In the genomic region with DNA sequence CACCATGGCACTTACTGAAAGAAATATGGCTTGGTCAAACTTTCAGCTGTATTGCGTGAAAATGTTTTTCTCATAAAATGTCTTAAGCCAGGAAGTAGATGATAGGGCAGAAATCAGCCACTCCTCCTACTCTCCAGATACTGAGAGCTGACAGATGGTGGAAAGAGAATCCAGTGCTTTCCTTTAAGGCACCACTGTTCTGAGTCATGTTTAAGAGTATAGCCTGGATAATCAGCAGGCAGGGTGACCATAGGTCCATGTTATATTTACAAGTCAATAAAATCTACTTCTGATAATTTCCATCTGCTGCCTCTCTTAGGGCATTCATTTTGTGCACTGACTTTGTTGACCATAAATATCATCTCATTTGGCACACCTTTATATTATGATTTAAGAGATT, we compare ENCODE assay signal across 24 cellular contexts. TPM values are rescaled to one million over a fixed set of nuclear protein-coding genes. Genes with fewer than 3 reads are reported as not detected.
A peak's percentile ranks its signal among the peaks of the same experiment; 100 is the strongest.
DNase-seq lines count a peak whose midpoint lies in the region; ATAC-seq and TF ChIP-seq lines count a peak whose summit lies in the region.
"Had no signal": no experiment of that assay in that cellular context is flagged by ENCODE, and none has a peak within 500 bp of the region (broad histone marks: within the 10 kb centered on the region; RNA-seq: fewer than 3 reads in every experiment).

No MANE protein-coding gene starts in this region.

- no peak overlapping the region for H3K4me3 Mint-ChIP-seq in activated naive CD4-positive, alpha-beta T cell treated with anti-CD3 and anti-CD28 coated beads for 36 hours
- H3K4me3 Mint-ChIP-seq: CD8-positive, alpha-beta memory T cell; H9; neural crest cell had no signal

- H3K4me1 Mint-ChIP-seq in activated naive CD4-positive, alpha-beta T cell treated with anti-CD3 and anti-CD28 coated beads for 36 hours (ENCODE audit: low read depth) = peaks cover 11% of the 10 kb centered on the region
- H3K4me1 Mint-ChIP-seq: H9, neural crest cell had no signal

- no peaks in the 10 kb centered on the region for H3K27me3 Mint-ChIP-seq in activated naive CD4-positive, alpha-beta T cell treated with anti-CD3 and anti-CD28 coated beads for 36 hours (ENCODE audit: low read depth)
- H3K27me3 Mint-ChIP-seq: CD8-positive, alpha-beta memory T cell had no signal

- H3K9me3 Mint-ChIP-seq in activated naive CD4-positive, alpha-beta T cell treated with anti-CD3 and anti-CD28 coated beads for 36 hours = no peaks in the 10 kb centered on the region
- H3K9me3 Mint-ChIP-seq in activated naive CD4-positive, alpha-beta T cell treated with anti-CD3 and anti-CD28 coated beads, Interleukin-2, amount 50 U/mL, for 72 hours = no peaks in the 10 kb centered on the region
- H3K9me3 Mint-ChIP-seq: CD8-positive, alpha-beta memory T cell; H9; neural crest cell had no signal

- no peak for ATAC-seq in activated naive CD4-positive, alpha-beta T cell treated with anti-CD3 and anti-CD28 coated beads, Interleukin-2, amount 50 U/mL, for 72 hours
- ATAC-seq in Panc1 (no peak), heart right ventricle (no peak)
- ATAC-seq: heart left ventricle, K562, pancreas had no signal

- H3K4me1 ChIP-seq in Panc1 (ENCODE audit: control insufficient read depth, insufficient read depth, low read length) (no peaks in the 10 kb centered on the region), hepatocyte (ENCODE audit: insufficient read depth) (peaks cover 4% of the 10 kb centered on the region), testis (peaks cover 11% of the 10 kb centered on the region), heart right ventricle (peaks cover 0 to 36% (median 18%) of the 10 kb centered on the region in 9 donors)

- TF ChIP-seq POLR2A in testis (IDR thresholded peaks at IDR 0.05) = no peak

- intact Hi-C loops in activated naive CD4-positive, alpha-beta T cell treated with anti-CD3 and anti-CD28 coated beads for 36 hours (cut with micrococcal nuclease) = no loop called here
- intact Hi-C loops in Panc1 (cut with micrococcal nuclease; ENCODE audit: unreplicated experiment) (no loop called here), testis (cut with DNase I; ENCODE audit: low total_unique reads) (no loop called here), heart right ventricle (cut with DNase I) (no loop called here)

- no peak overlapping the region for H3K4me3 ChIP-seq in Panc1 (ENCODE audit: low read depth in 2 of 2, low read length in 2 of 2)
- no peak overlapping the region for H3K4me3 ChIP-seq in hepatocyte
- H3K4me3 ChIP-seq in testis = no peak overlapping the region
- no peak overlapping the region for H3K4me3 ChIP-seq in heart right ventricle
- H3K4me3 ChIP-seq: heart left ventricle, K562, pancreas had no signal

- 71% methylated on average over 1 of the region's 1 CpG for WGBS in hepatocyte (ENCODE audit: low lambda C conversion rate, missing lambda C conversion rate)
- 50 to 71% methylated on average over 1 of the region's 1 CpG for WGBS in testis, 2 donors
- WGBS in heart right ventricle, 2 donors = 91 to 97% methylated on average over 1 of the region's 1 CpG

- H3K36me3 Mint-ChIP-seq in activated naive CD4-positive, alpha-beta T cell treated with anti-CD3 and anti-CD28 coated beads for 36 hours (ENCODE audit: low read depth) = peaks cover 62% of the 10 kb centered on the region
- H3K36me3 Mint-ChIP-seq in activated naive CD4-positive, alpha-beta T cell treated with anti-CD3 and anti-CD28 coated beads, Interleukin-2, amount 50 U/mL, for 72 hours = peaks cover 9 to 56% of the 10 kb centered on the region in 2 donors

- peak overlapping the region; percentile 41 for H3K27ac Mint-ChIP-seq in activated naive CD4-positive, alpha-beta T cell treated with anti-CD3 and anti-CD28 coated beads for 36 hours
- no peak overlapping the region for H3K27ac Mint-ChIP-seq in activated naive CD4-positive, alpha-beta T cell treated with anti-CD3 and anti-CD28 coated beads, Interleukin-2, amount 50 U/mL, for 72 hours
- H3K27ac Mint-ChIP-seq: H9 had no signal

- TF ChIP-seq CTCF in Panc1 (IDR thresholded peaks at IDR 0.05) (no peak), hepatocyte (IDR thresholded peaks at IDR 0.05; ENCODE audit: poor library complexity) (no peak), testis (IDR thresholded peaks at IDR 0.05) (no peak), heart right ventricle (IDR thresholded peaks at IDR 0.05) (no peak)

- no peak overlapping the region for H3K4me2 ChIP-seq in hepatocyte

- DNase-seq in activated naive CD4-positive, alpha-beta T cell treated with anti-CD3 and anti-CD28 coated beads for 36 hours = no peak
- no peak for DNase-seq in activated naive CD4-positive, alpha-beta T cell treated with anti-CD3 and anti-CD28 coated beads, Interleukin-2, amount 50 U/mL, for 72 hours (ENCODE audit: low spot score in 2 of 2)
- no peak for DNase-seq in Panc1 (ENCODE audit: low read depth, low spot score)
- no peak for DNase-seq in hepatocyte (ENCODE audit: low spot score)
- DNase-seq in testis = no peak
- no peak for DNase-seq in DMS79 treated with DMSO at 0.1 percent for 48 hours (lab: John Stamatoyannopoulos, UW)
- no peak for DNase-seq in heart right ventricle
- DNase-seq: activated naive CD4-positive, alpha-beta T cell treated with anti-CD3 and anti-CD28 coated beads, Interleukin-2, amount 50 U/mL, for 16 hours; AML-193; caudate nucleus; CD8-positive, alpha-beta memory T cell; cortex of kidney; effector memory CD4-positive, alpha-beta T cell; erythroblast; H9; heart left ventricle; NCI-H1092; NCI-H1694; pancreas; SIG-M5; stimulated activated naive CD4-positive, alpha-beta T cell treated with Interleukin-2 at 50 U/mL for 16 hours; T-helper 9 cell had no signal

- H3K79me2 ChIP-seq in hepatocyte = peaks cover 33% of the 10 kb centered on the region

- CTCF ChIA-PET in activated naive CD4-positive, alpha-beta T cell treated with anti-CD3 and anti-CD28 coated beads for 36 hours (lab: Charles Lee) = no interaction called here
- CTCF ChIA-PET in Panc1 (lab: Charles Lee) = no interaction called here

- H3K36me3 ChIP-seq in Panc1 (ENCODE audit: control insufficient read depth, insufficient read depth, low read length) (peaks cover 45% of the 10 kb centered on the region), hepatocyte (replicated peaks; ENCODE audit: insufficient read depth, low read depth) (peaks cover 4% of the 10 kb centered on the region), testis (ENCODE audit: low read depth, missing control alignments) (no peaks in the 10 kb centered on the region), heart right ventricle (peaks cover 0 to 100% (median 57%) of the 10 kb centered on the region in 9 donors)

- no peaks in the 10 kb centered on the region for H3K9me2 ChIP-seq in hepatocyte (replicated peaks; ENCODE audit: insufficient read depth)

- H2AFZ ChIP-seq in hepatocyte = no peak overlapping the region

- H3K27ac ChIP-seq in Panc1 (ENCODE audit: low read length) (no peak overlapping the region), hepatocyte (peak overlapping the region; percentile 57), testis (peak overlapping the region; percentile 26 to 59), heart right ventricle (no peak overlapping the region)
- H3K27ac ChIP-seq: heart left ventricle, pancreas had no signal

- H3K9me3 ChIP-seq in Panc1 (ENCODE audit: control insufficient read depth, insufficient read depth, low read depth, low read length) (no peaks in the 10 kb centered on the region), hepatocyte (ENCODE audit: low read depth) (no peaks in the 10 kb centered on the region), testis (no peaks in the 10 kb centered on the region), heart right ventricle (no peaks in the 10 kb centered on the region)
- H3K9me3 ChIP-seq: heart left ventricle, pancreas had no signal

- in situ Hi-C loops in Panc1 (cut with HindIII; ENCODE audit: low pct_unique_long_range_greater_than_20kb, low sequenced_read_pairs) = no loop called here

- H3K27me3 ChIP-seq in Panc1 (ENCODE audit: control insufficient read depth, insufficient read depth, low read length) = no peaks in the 10 kb centered on the region
- no peaks in the 10 kb centered on the region for H3K27me3 ChIP-seq in hepatocyte
- no peaks in the 10 kb centered on the region for H3K27me3 ChIP-seq in testis
- H3K27me3 ChIP-seq in heart right ventricle = no peaks in the 10 kb centered on the region
- H3K27me3 ChIP-seq: heart left ventricle, pancreas had no signal

- POLR2A ChIA-PET in Panc1 (lab: Charles Lee) = no interaction called here

- H4K20me1 ChIP-seq in hepatocyte (ENCODE audit: insufficient read depth, poor library complexity, severe bottlenecking) = no peaks in the 10 kb centered on the region

- BruUV-seq in Panc1 (replicated peaks; lab: Mats Ljungman, UMichigan) = TSS peak; percentile 18

RNA-seq across cellular contexts. Expression of gene ARPC2, which starts 21.9 kb away (rescaled TPM):
- total RNA-seq in activated naive CD4-positive, alpha-beta T cell treated with anti-CD3 and anti-CD28 coated beads for 36 hours = 100 to 1,000 TPM; 461 to 475 TPM
- total RNA-seq in activated naive CD4-positive, alpha-beta T cell treated with anti-CD3 and anti-CD28 coated beads, Interleukin-2, amount 50 U/mL, for 72 hours = 100 to 1,000 TPM; 567 to 656 TPM
- total RNA-seq in Panc1 (2021; ENCODE audit: unreplicated experiment) (248 TPM), hepatocyte (310 and 312 TPM in 2 replicates), testis (100 to 1,000 TPM; 255 to 271 TPM), heart right ventricle (100 to 1,000 TPM; 120 to 213 (median 134) TPM)
- 273 TPM for polyA plus RNA-seq in Panc1 (2012; ENCODE audit: insufficient read length)
- polyA plus RNA-seq in hepatocyte (436 and 482 TPM in 2 replicates), testis (ENCODE audit: insufficient read depth, low read depth, low replicate concordance) (338 TPM), heart right ventricle (100 to 1,000 TPM in 1 of 2 donors, 10 to 100 TPM in 1; 58.5 to 176 TPM)

RNA-seq across cellular contexts. Expression of gene GPBAR1, which starts 21.9 kb away (rescaled TPM):
- under 1 TPM in 1 of 2 experiments, not detected in 1; 0.10 TPM for total RNA-seq in activated naive CD4-positive, alpha-beta T cell treated with anti-CD3 and anti-CD28 coated beads for 36 hours
- total RNA-seq in activated naive CD4-positive, alpha-beta T cell treated with anti-CD3 and anti-CD28 coated beads, Interleukin-2, amount 50 U/mL, for 72 hours = under 1 TPM; 0.46 to 0.88 TPM
- 0.18 TPM for total RNA-seq in Panc1 (2021; ENCODE audit: unreplicated experiment)
- 0.47 TPM for polyA plus RNA-seq in Panc1 (2012; ENCODE audit: insufficient read length)
- 6.1 and 10.9 TPM in 2 replicates for total RNA-seq in hepatocyte
- 23.4 and 25.6 TPM in 2 replicates for polyA plus RNA-seq in hepatocyte
- 1 to 10 TPM; 1.5 to 1.8 TPM for total RNA-seq in testis
- 3.4 TPM for polyA plus RNA-seq in testis (ENCODE audit: insufficient read depth, low read depth, low replicate concordance)
- 1 to 10 TPM in 7 of 10 donors, under 1 TPM in 3; 0.36 to 3.7 (median 1.3) TPM for total RNA-seq in heart right ventricle
- polyA plus RNA-seq in heart right ventricle = 1 to 10 TPM; 1.8 to 2.3 TPM
- total RNA-seq: K562 had no signal
- polyA plus RNA-seq: CD8-positive, alpha-beta memory T cell; K562 had no signal

RNA-seq across cellular contexts. Expression of gene AAMP, which starts 31.0 kb away (rescaled TPM):
- 10 to 100 TPM; 58.7 to 59.4 TPM for total RNA-seq in activated naive CD4-positive, alpha-beta T cell treated with anti-CD3 and anti-CD28 coated beads for 36 hours
- total RNA-seq in activated naive CD4-positive, alpha-beta T cell treated with anti-CD3 and anti-CD28 coated beads, Interleukin-2, amount 50 U/mL, for 72 hours = 10 to 100 TPM; 67.7 to 68.4 TPM
- total RNA-seq in Panc1 (2021; ENCODE audit: unreplicated experiment) (103 TPM), hepatocyte (104 and 140 TPM in 2 replicates), testis (100 to 1,000 TPM; 154 to 177 TPM), heart right ventricle (10 to 100 TPM; 45.9 to 65.1 (median 57.5) TPM)
- polyA plus RNA-seq in Panc1 (2012; ENCODE audit: insufficient read length) = 166 TPM
- polyA plus RNA-seq in hepatocyte (166 and 179 TPM in 2 replicates), testis (ENCODE audit: insufficient read depth, low read depth, low replicate concordance) (112 TPM), heart right ventricle (100 to 1,000 TPM in 1 of 2 donors, 10 to 100 TPM in 1; 33.4 to 116 TPM)

RNA-seq across cellular contexts. Expression of gene PNKD, which starts 31.4 kb away (rescaled TPM):
- 10 to 100 TPM; 20.4 to 21.4 TPM for total RNA-seq in activated naive CD4-positive, alpha-beta T cell treated with anti-CD3 and anti-CD28 coated beads for 36 hours
- total RNA-seq in activated naive CD4-positive, alpha-beta T cell treated with anti-CD3 and anti-CD28 coated beads, Interleukin-2, amount 50 U/mL, for 72 hours = 10 to 100 TPM; 25.1 to 30.4 TPM
- total RNA-seq in Panc1 (2021; ENCODE audit: unreplicated experiment) (49.0 TPM), hepatocyte (48.7 and 56.3 TPM in 2 replicates), testis (10 to 100 TPM; 79.3 to 84.2 TPM), heart right ventricle (10 to 100 TPM; 56.9 to 91.1 (median 74.2) TPM)
- 66.6 TPM for polyA plus RNA-seq in Panc1 (2012; ENCODE audit: insufficient read length)
- polyA plus RNA-seq in hepatocyte (140 and 145 TPM in 2 replicates), testis (ENCODE audit: insufficient read depth, low read depth, low replicate concordance) (90.7 TPM), heart right ventricle (100 to 1,000 TPM in 1 of 2 donors, 10 to 100 TPM in 1; 76.7 to 138 TPM)

RNA-seq across cellular contexts. Expression of gene TMBIM1, which starts 53.4 kb away (rescaled TPM):
- 10 to 100 TPM; 43.1 to 43.4 TPM for total RNA-seq in activated naive CD4-positive, alpha-beta T cell treated with anti-CD3 and anti-CD28 coated beads for 36 hours
- 10 to 100 TPM; 46.1 to 47.5 TPM for total RNA-seq in activated naive CD4-positive, alpha-beta T cell treated with anti-CD3 and anti-CD28 coated beads, Interleukin-2, amount 50 U/mL, for 72 hours
- total RNA-seq in Panc1 (2021; ENCODE audit: unreplicated experiment) (114 TPM), hepatocyte (167 and 224 TPM in 2 replicates), testis (10 to 100 TPM; 59.9 to 81.0 TPM), heart right ventricle (100 to 1,000 TPM in 7 of 10 donors, 10 to 100 TPM in 3; 85.3 to 151 (median 110) TPM)
- polyA plus RNA-seq in Panc1 (2012; ENCODE audit: insufficient read length) = 159 TPM
- polyA plus RNA-seq in hepatocyte (265 and 302 TPM in 2 replicates), testis (ENCODE audit: insufficient read depth, low read depth, low replicate concordance) (77.6 TPM), heart right ventricle (100 to 1,000 TPM in 1 of 2 donors, 10 to 100 TPM in 1; 30.9 to 139 TPM)

Comparison
In these comparisons a context has a peak if more than half of its experiments do, and no peak if none do; other contexts are left out.
1. H3K27ac ChIP-seq: peak in hepatocyte (single experiment) and testis (2 of 2); none in Panc1 (single experiment) and heart right ventricle (0 of 10).